ENCODE assay signal across 12 cellular contexts in genomic region chr9:21996858-21997257, GRCh38. TPM values are rescaled to one million over a fixed set of nuclear protein-coding genes. Genes with fewer than 3 reads are reported as not detected.
DNase-seq lines count a peak whose midpoint lies in the region; ATAC-seq lines count a peak whose summit lies in the region.
"Had no signal": no experiment of that assay in that cellular context is flagged by ENCODE, and none has a peak within 500 bp of the region (broad histone marks: within the 10 kb centered on the region; RNA-seq: fewer than 3 reads in every experiment).

No MANE protein-coding gene starts in this region.

- CTCF ChIA-PET in T-cell (lab: Charles Lee): interaction anchor here in 1 of 2 donors (1.2 to 4.3 kb wide), 2 partner anchors 11 to 183 kb away, joined by 5 to 24 read pairs; partner anchors contain the start of gene CDKN2B

- H3K4me1 Mint-ChIP-seq in T-cell: peaks cover 16 to 17% (median 16%) of the 10 kb centered on the region in 3 donors
- H3K4me1 Mint-ChIP-seq in memory B cell: peaks cover 16% of the 10 kb centered on the region

- H3K27me3 ChIP-seq in HAP-1 (ENCODE audit: low read depth): no peaks in the 10 kb centered on the region

- POLR2A ChIA-PET in T-cell (lab: Charles Lee): no interaction called here

- H3K4me1 ChIP-seq in HAP-1: peaks cover 16% of the 10 kb centered on the region

- H3K9me3 Mint-ChIP-seq in T-cell (no peaks in the 10 kb centered on the region), memory B cell (no peaks in the 10 kb centered on the region)

- H3K9me3 ChIP-seq in HAP-1: no peaks in the 10 kb centered on the region
- H3K9me3 ChIP-seq: tibial nerve had no signal

- ATAC-seq in T-cell (replicated peaks in 1 of 4): no peak
- no peak for ATAC-seq in memory B cell (ENCODE audit: low read depth)
- ATAC-seq: Panc1 had no signal

- H3K36me3 Mint-ChIP-seq in T-cell (no peaks in the 10 kb centered on the region), memory B cell (no peaks in the 10 kb centered on the region)

- H3K4me3 Mint-ChIP-seq in T-cell (peak overlapping the region; percentile 91 to 96 (median 93)), memory B cell (peak overlapping the region; percentile 96)

- no peak overlapping the region for H3K27ac Mint-ChIP-seq in T-cell
- H3K27ac Mint-ChIP-seq in memory B cell: no peak overlapping the region

- DNase-seq in DMS53 (lab: John Stamatoyannopoulos, UW): peak; percentile 11
- DNase-seq in DMS53 treated with DMSO at 0.1 percent for 48 hours (lab: John Stamatoyannopoulos, UW; ENCODE audit: unreplicated experiment): no peak
- DNase-seq in HAP-1 (ENCODE audit: low spot score in 2 of 2): peak; percentile 41 to 58
- no peak for DNase-seq in T-cell
- no peak for DNase-seq in memory B cell (ENCODE audit: low spot score in 2 of 2)
- no peak for DNase-seq in SKM-1 (lab: John Stamatoyannopoulos, UW; ENCODE audit: unreplicated experiment)
- DNase-seq in medulla oblongata (ENCODE audit: extremely low spot score): no peak
- no peak for DNase-seq in globus pallidus (ENCODE audit: low spot score)
- DNase-seq: activated CD8-positive, alpha-beta memory T cell treated with anti-CD3 and anti-CD28 coated beads for 24 hours; T-helper 9 cell had no signal

- peak overlapping the region; percentile 82 for H3K4me3 ChIP-seq in HAP-1

- no peaks in the 10 kb centered on the region for H3K36me3 ChIP-seq in HAP-1 (replicated peaks)
- H3K36me3 ChIP-seq: tibial nerve had no signal

- H3K27me3 Mint-ChIP-seq in T-cell: peaks cover 0 to 4% of the 10 kb centered on the region in 2 donors
- H3K27me3 Mint-ChIP-seq in memory B cell: no peaks in the 10 kb centered on the region

- in situ Hi-C loops in HAP-1 (cut with MboI; ENCODE audit: low sequenced_read_pairs): loop anchor here (10.0 to 25.0 kb wide), 2 partner anchors 182 to 440 kb away; partner anchors contain the start of gene DMRTA1

RNA-seq across cellular contexts. Expression of gene CDKN2B-AS1, which starts 2.3 kb away (rescaled TPM):
- total RNA-seq in T-cell: 1 to 10 TPM; 1.1 to 1.5 (median 1.4) TPM

RNA-seq across cellular contexts. Expression of gene CDKN2A, which starts 2.7 kb away (rescaled TPM):
- 1 to 10 TPM; 3.6 to 9.3 (median 4.6) TPM for total RNA-seq in T-cell

RNA-seq across cellular contexts. Expression of gene CDKN2B, which starts 12.2 kb away (rescaled TPM):
- total RNA-seq in T-cell: 1 to 10 TPM in 3 of 5 donors, under 1 TPM in 2; 0.33 to 4.4 (median 1.4) TPM

Comparison
In these comparisons a context has a peak if more than half of its experiments do, and no peak if none do; other contexts are left out.
1. DNase-seq: peak in DMS53 (single experiment) and HAP-1 (2 of 2); none in DMS53 treated with DMSO at 0.1 percent for 48 hours (single experiment), T-cell (0 of 34), memory B cell (0 of 2), SKM-1 (single experiment), medulla oblongata (single experiment) and globus pallidus (single experiment).